ENCODE assay signal across 9 cellular contexts in genomic region chr1:223708001-223708359, GRCh38. TPM values are rescaled to one million over a fixed set of nuclear protein-coding genes. Genes with fewer than 3 reads are reported as not detected.
DNase-seq lines count a peak whose midpoint lies in the region; ATAC-seq and TF ChIP-seq lines count a peak whose summit lies in the region.
"Had no signal": no experiment of that assay in that cellular context is flagged by ENCODE, and none has a peak within 500 bp of the region (broad histone marks: within the 10 kb centered on the region; RNA-seq: fewer than 3 reads in every experiment).

No MANE protein-coding gene starts in this region.

- TF ChIP-seq CTCF in cardiac muscle cell (IDR thresholded peaks at IDR 0.05; ENCODE audit: low read depth, low read length): peak; percentile 17
- TF ChIP-seq CTCF in body of pancreas (IDR thresholded peaks at IDR 0.05): peak in 2 of 7 experiments; percentile 8 to 23
- peak in 1 of 3 experiments; percentile 16 for TF ChIP-seq CTCF in vagina (IDR thresholded peaks at IDR 0.05)

- H3K27ac ChIP-seq in cardiac muscle cell (no peak overlapping the region), right cardiac atrium (ENCODE audit: low read length) (no peak overlapping the region), body of pancreas (peak overlapping the region; percentile 24 to 82 (median 73)), mesodermal cell (ENCODE audit: low read depth, low read length, severe bottlenecking) (peak overlapping the region; percentile 89), vagina (peak overlapping the region; percentile 88)

- no peaks in the 10 kb centered on the region for H3K36me3 ChIP-seq in cardiac muscle cell
- no peaks in the 10 kb centered on the region for H3K36me3 ChIP-seq in body of pancreas (replicated peaks in 1 of 2; ENCODE audit: insufficient read depth in 1 of 2, low read depth in 2 of 2)
- no peaks in the 10 kb centered on the region for H3K36me3 ChIP-seq in mesodermal cell (ENCODE audit: control insufficient read depth, insufficient read depth, low read length)
- H3K36me3 ChIP-seq in vagina: no peaks in the 10 kb centered on the region

- intact Hi-C loops in right cardiac atrium (cut with DNase I): no loop called here
- intact Hi-C loops in body of pancreas (cut with DNase I): no loop called here
- intact Hi-C loops in vagina (cut with DNase I): loop anchor here (5.0 kb wide), 1 partner anchor 139 kb away; the partner anchor contains the start of gene TP53BP2

- H3K27me3 ChIP-seq in cardiac muscle cell: no peaks in the 10 kb centered on the region
- H3K27me3 ChIP-seq in right cardiac atrium (ENCODE audit: control insufficient read depth, insufficient read depth): no peaks in the 10 kb centered on the region
- H3K27me3 ChIP-seq in body of pancreas: no peaks in the 10 kb centered on the region
- H3K27me3 ChIP-seq in vagina: no peaks in the 10 kb centered on the region

- no peak for ATAC-seq in right cardiac atrium
- no peak for ATAC-seq in body of pancreas

- peaks cover 25% of the 10 kb centered on the region for H3K4me1 ChIP-seq in cardiac muscle cell (ENCODE audit: low read depth)
- peaks cover 26% of the 10 kb centered on the region for H3K4me1 ChIP-seq in right cardiac atrium (ENCODE audit: control insufficient read depth, insufficient read depth, low read length)
- peaks cover 22% of the 10 kb centered on the region for H3K4me1 ChIP-seq in body of pancreas
- H3K4me1 ChIP-seq in mesodermal cell (ENCODE audit: control insufficient read depth, insufficient read depth, low read length, poor library complexity, severe bottlenecking): peaks cover 47% of the 10 kb centered on the region
- peaks cover 58% of the 10 kb centered on the region for H3K4me1 ChIP-seq in vagina

- H3K4me3 ChIP-seq in cardiac muscle cell (no peak overlapping the region), right cardiac atrium (ENCODE audit: low read length) (no peak overlapping the region), body of pancreas (no peak overlapping the region), mesodermal cell (ENCODE audit: extremely low read depth, insufficient read depth, low read length, poor library complexity, severe bottlenecking) (no peak overlapping the region), vagina (peak overlapping the region in 1 of 2 donors; percentile 3)

- 69% methylated on average over 5 of the region's 5 CpGs for WGBS in right cardiac atrium
- 76 to 85% methylated on average over 5 of the region's 5 CpGs for WGBS in body of pancreas, 2 donors
- WGBS in mesodermal cell (ENCODE audit: insufficient coverage in 2 of 2), 2 experiments: 95 to 100% methylated on average over 5 of the region's 5 CpGs

- H3K9me3 ChIP-seq in cardiac muscle cell (ENCODE audit: low read depth): no peaks in the 10 kb centered on the region
- no peaks in the 10 kb centered on the region for H3K9me3 ChIP-seq in right cardiac atrium (ENCODE audit: control insufficient read depth, low read length)
- no peaks in the 10 kb centered on the region for H3K9me3 ChIP-seq in body of pancreas
- H3K9me3 ChIP-seq in mesodermal cell (ENCODE audit: control insufficient read depth, low read length): no peaks in the 10 kb centered on the region
- no peaks in the 10 kb centered on the region for H3K9me3 ChIP-seq in vagina

- DNase-seq in cardiac muscle cell (ENCODE audit: low read depth in 1 of 2, low spot score in 1 of 2): no peak
- DNase-seq in right cardiac atrium: no peak
- DNase-seq in body of pancreas: peak in 1 of 4 donors; percentile 27
- no peak for DNase-seq in vagina (ENCODE audit: extremely low spot score in 2 of 2)
- no peak for DNase-seq in stimulated activated naive CD4-positive, alpha-beta T cell treated with Interleukin-2 at 50 U/mL for 16 hours (lab: John Stamatoyannopoulos, UW)
- no peak for DNase-seq in NCI-H82 (lab: John Stamatoyannopoulos, UW)
- no peak for DNase-seq in DMS114 treated with DMSO at 0.1 percent for 48 hours (lab: John Stamatoyannopoulos, UW; ENCODE audit: unreplicated experiment)
- DNase-seq: activated naive CD4-positive, alpha-beta T cell treated with anti-CD3 and anti-CD28 coated beads for 36 hours had no signal

- no peak for TF ChIP-seq POLR2A in body of pancreas (IDR thresholded peaks at IDR 0.05)
- no peak for TF ChIP-seq POLR2A in vagina (IDR thresholded peaks at IDR 0.05)

RNA-seq across cellular contexts. Expression of gene CAPN2, which starts 4.4 kb away (rescaled TPM):
- total RNA-seq in cardiac muscle cell: 70.6 and 110 TPM in 2 replicates
- 65.5 and 98.5 TPM in 2 replicates for polyA plus RNA-seq in cardiac muscle cell
- 10 to 100 TPM; 58.6 to 91.6 (median 73.2) TPM for total RNA-seq in right cardiac atrium
- polyA plus RNA-seq in right cardiac atrium: 52.7 TPM
- 10 to 100 TPM; 85.7 to 90.0 TPM for total RNA-seq in body of pancreas
- polyA plus RNA-seq in mesodermal cell (2013, experiment 1 of 2): 244 TPM
- polyA plus RNA-seq in mesodermal cell (2013, experiment 2 of 2): 240 TPM
- 208 TPM for total RNA-seq in vagina

RNA-seq across cellular contexts. Expression of gene CAPN8, which starts 42.5 kb away (rescaled TPM):
- total RNA-seq in cardiac muscle cell (not detected in 2 replicates), right cardiac atrium (not detected), body of pancreas (10 to 100 TPM in 1 of 2 donors, not detected in 1; 43.1 TPM), vagina (0.49 TPM)
- polyA plus RNA-seq in cardiac muscle cell (0.15 TPM in 1 of 2 replicates, not detected in the other), right cardiac atrium (0.23 TPM)
- not detected for polyA plus RNA-seq in mesodermal cell (2013, experiment 1 of 2)
- not detected for polyA plus RNA-seq in mesodermal cell (2013, experiment 2 of 2)
- total RNA-seq: activated naive CD4-positive, alpha-beta T cell treated with anti-CD3 and anti-CD28 coated beads for 36 hours had no signal

Comparison
In these comparisons a context has a peak if more than half of its experiments do, and no peak if none do; other contexts are left out.
1. H3K27ac ChIP-seq: peak in body of pancreas (4 of 4), mesodermal cell (single experiment) and vagina (single experiment); none in cardiac muscle cell (single experiment) and right cardiac atrium (single experiment).